8 cellular contexts compared by ENCODE assay signal in genomic region chr17:69246726-69247375, GRCh38. TPM values are rescaled to one million over a fixed set of nuclear protein-coding genes. Genes with fewer than 3 reads are reported as not detected.
DNase-seq lines count a peak whose midpoint lies in the region; ATAC-seq, FAIRE-seq and TF ChIP-seq lines count a peak whose summit lies in the region.

No MANE protein-coding gene starts in this region.

- FAIRE-seq in bronchial epithelial cell (lab: Jason Lieb, UNC), result no peak

- H3K4me1 Mint-ChIP-seq in T-helper 17 cell, result peaks cover 3% of the 10 kb centered on the region

- H3K9me3 ChIP-seq in T-helper 17 cell (ENCODE audit: control insufficient read depth, low read length, poor library complexity, severe bottlenecking), result no peaks in the 10 kb centered on the region

- DNase-seq in Daoy (ENCODE audit: low read depth), result peak; percentile 5
- DNase-seq in NCI-H510A treated with DMSO at 0.1 percent for 48 hours (lab: John Stamatoyannopoulos, UW), result peak; percentile 87
- peak; percentile 60 for DNase-seq in bronchial epithelial cell (ENCODE audit: low read depth)
- DNase-seq in left lobe of liver (ENCODE audit: low spot score), result no peak
- DNase-seq in T-helper 17 cell, result no peak

- TF ChIP-seq CTCF in bronchial epithelial cell (IDR thresholded peaks at IDR 0.05; ENCODE audit: insufficient read depth, low read length, severe bottlenecking), result peak; percentile 16

- peaks cover 4% of the 10 kb centered on the region for H3K36me3 Mint-ChIP-seq in T-helper 17 cell (ENCODE audit: low read depth)

- H3K27ac Mint-ChIP-seq in T-helper 17 cell, result no peak overlapping the region

- H3K4me3 Mint-ChIP-seq in T-helper 17 cell, result no peak overlapping the region

- H3K4me3 ChIP-seq in bronchial epithelial cell (ENCODE audit: low read depth, low read length), result no peak overlapping the region

- no peaks in the 10 kb centered on the region for H3K27me3 Mint-ChIP-seq in T-helper 17 cell

- H3K27me3 ChIP-seq in bronchial epithelial cell (ENCODE audit: control insufficient read depth, insufficient read depth, low read length), result no peaks in the 10 kb centered on the region

- no peaks in the 10 kb centered on the region for H3K36me3 ChIP-seq in bronchial epithelial cell (ENCODE audit: control insufficient read depth, insufficient read depth, low read length)

- peak; percentile 43 for ATAC-seq in HG02798 (IDR thresholded peaks at IDR 0.05; ENCODE audit: poor library complexity, unreplicated experiment)
- peak; percentile 90 for ATAC-seq in left lobe of liver
- ATAC-seq in HG02759 (IDR thresholded peaks at IDR 0.05; ENCODE audit: unreplicated experiment), result no peak
- no peak for ATAC-seq in HG03196 (IDR thresholded peaks at IDR 0.05; ENCODE audit: unreplicated experiment)
- ATAC-seq in T-helper 17 cell, result no peak

RNA-seq across cellular contexts. Expression of gene ABCA10, which starts 18.2 kb away (rescaled TPM):
- total RNA-seq in Daoy (2014; rRNA removed; shearing (Covaris generic)), result 0.06 TPM in 1 of 2 replicates, not detected in the other
- 0.79 and 1.3 TPM in 2 replicates for total RNA-seq in bronchial epithelial cell
- 3.1 TPM for total RNA-seq in left lobe of liver
- total RNA-seq in T-helper 17 cell, result 1 to 10 TPM; 1.2 to 2.6 TPM

Comparison
In these comparisons a context has a peak if more than half of its experiments do, and no peak if none do; other contexts are left out.
1. DNase-seq: peak in Daoy (single experiment), NCI-H510A treated with DMSO at 0.1 percent for 48 hours (single experiment) and bronchial epithelial cell (single experiment); none in left lobe of liver (single experiment) and T-helper 17 cell (0 of 3).
2. ATAC-seq: peak in HG02798 (single experiment) and left lobe of liver (single experiment); none in HG02759 (single experiment), HG03196 (single experiment) and T-helper 17 cell (single experiment).